In the genomic region with DNA sequence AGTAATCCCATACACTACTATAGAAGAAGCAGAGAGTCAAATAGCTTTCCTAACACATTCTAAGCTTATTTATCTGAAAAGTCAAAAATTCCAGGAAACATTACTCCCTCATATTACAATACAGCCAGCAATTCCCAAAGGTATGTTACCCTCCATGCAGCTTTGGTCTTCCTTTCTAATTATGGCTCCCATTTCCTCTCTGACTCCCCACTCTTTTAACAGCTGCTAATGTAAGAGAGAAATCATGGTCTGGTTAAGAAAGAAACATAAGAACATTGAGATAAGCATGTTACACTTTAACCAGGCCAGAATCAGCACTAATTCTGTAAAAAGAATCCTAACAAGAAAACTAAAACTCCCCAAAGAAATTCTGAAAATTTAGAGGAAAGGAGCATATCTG, we compare ENCODE assay signal across 30 cellular contexts. TPM values are rescaled to one million over a fixed set of nuclear protein-coding genes. Genes with fewer than 3 reads are reported as not detected.
DNase-seq lines count a peak whose midpoint lies in the region; ATAC-seq, FAIRE-seq and TF ChIP-seq lines count a peak whose summit lies in the region.
"Had no signal": no experiment of that assay in that cellular context is flagged by ENCODE, and none has a peak within 500 bp of the region (broad histone marks: within the 10 kb centered on the region; RNA-seq: fewer than 3 reads in every experiment).

No MANE protein-coding gene starts in this region.

- no peak for FAIRE-seq in kidney (lab: Jason Lieb, UNC)
- FAIRE-seq: frontal cortex, GM18507 had no signal

- peaks cover 31% of the 10 kb centered on the region for H4K20me1 ChIP-seq in BLaER1

- ATAC-seq in activated T-helper 17 cell treated with anti-CD3 and anti-CD28 coated beads, Interleukin-2, amount 50 U/mL, for 72 hours (replicated peaks), result no peak
- ATAC-seq in sciatic nerve (no peak), HG03520 (IDR thresholded peaks at IDR 0.05; ENCODE audit: unreplicated experiment) (no peak)
- ATAC-seq: activated T-cell treated with anti-CD3 and anti-CD28 coated beads, Interleukin-2, amount 50 U/mL, for 4 hours; Panc1; stimulated activated naive CD8-positive, alpha-beta T cell treated with anti-CD3 and anti-CD28 coated beads, Interleukin-15, Interleukin-2, amounts not matched to agents 100 U/mL and 50 U/mL, for 24 hours had no signal

- peak overlapping the region; percentile 23 for H3K27ac Mint-ChIP-seq in activated T-helper 17 cell treated with anti-CD3 and anti-CD28 coated beads, Interleukin-2, amount 50 U/mL, for 72 hours
- H3K27ac Mint-ChIP-seq: activated CD4-positive, alpha-beta T cell treated with anti-CD3 and anti-CD28 coated beads, Interleukin-2, amount 10 ng/mL, durations not matched to agents 7 days and 5 days; nephron progenitor cell had no signal

- H3K4me1 ChIP-seq in BLaER1, result peaks cover 35% of the 10 kb centered on the region
- peaks cover 52% of the 10 kb centered on the region for H3K4me1 ChIP-seq in left ventricle myocardium inferior
- H3K4me1 ChIP-seq in parathyroid adenoma, result no peaks in the 10 kb centered on the region
- H3K4me1 ChIP-seq in kidney (ENCODE audit: control insufficient read depth in 1 of 2, insufficient read depth in 1 of 2, low read depth in 1 of 2, low read length in 2 of 2), result peaks cover 0 to 4% of the 10 kb centered on the region in 2 donors
- H3K4me1 ChIP-seq: BE2C, colonic mucosa had no signal

- H3K4me3 ChIP-seq in BLaER1, result no peak overlapping the region
- no peak overlapping the region for H3K4me3 ChIP-seq in left ventricle myocardium inferior
- H3K4me3 ChIP-seq in parathyroid adenoma (ENCODE audit: low read depth, low read length), result no peak overlapping the region
- H3K4me3 ChIP-seq in kidney (ENCODE audit: low read length in 2 of 2), result no peak overlapping the region
- H3K4me3 ChIP-seq: colonic mucosa, esophagus squamous epithelium, ovary, sigmoid colon, thyroid gland had no signal

- no peak overlapping the region for H3K4me3 Mint-ChIP-seq in activated T-helper 17 cell treated with anti-CD3 and anti-CD28 coated beads, Interleukin-2, amount 50 U/mL, for 72 hours
- H3K4me3 Mint-ChIP-seq: activated CD4-positive, alpha-beta T cell treated with anti-CD3 and anti-CD28 coated beads, Interleukin-2, amount 10 ng/mL, durations not matched to agents 7 days and 5 days; activated T-cell treated with anti-CD3 and anti-CD28 coated beads, Interleukin-2, amount 50 U/mL, for 4 hours; nephron progenitor cell had no signal

- peaks cover 2% of the 10 kb centered on the region for H3K79me2 ChIP-seq in parathyroid adenoma

- H3K4me1 Mint-ChIP-seq in activated T-helper 17 cell treated with anti-CD3 and anti-CD28 coated beads, Interleukin-2, amount 50 U/mL, for 72 hours, result peaks cover 21% of the 10 kb centered on the region

- intact Hi-C loops in left ventricle myocardium inferior (cut with micrococcal nuclease), result no loop called here
- intact Hi-C loops in sciatic nerve (cut with DNase I), result no loop called here
- intact Hi-C loops in kidney (cut with DNase I), result no loop called here

- H3K36me3 ChIP-seq in BLaER1 (peaks cover 98% of the 10 kb centered on the region), left ventricle myocardium inferior (peaks cover 99% of the 10 kb centered on the region), parathyroid adenoma (ENCODE audit: control insufficient read depth, insufficient read depth, low read length) (no peaks in the 10 kb centered on the region), kidney (ENCODE audit: control insufficient read depth in 1 of 2, insufficient read depth in 2 of 2, low read length in 2 of 2) (peaks cover 25 to 51% of the 10 kb centered on the region in 2 donors)
- H3K36me3 ChIP-seq: colonic mucosa, ovary had no signal

- no peak for TF ChIP-seq CTCF in left ventricle myocardium inferior (IDR thresholded peaks at IDR 0.05; ENCODE audit: borderline replicate concordance)
- no peak for TF ChIP-seq CTCF in parathyroid adenoma (IDR thresholded peaks at IDR 0.05)
- TF ChIP-seq CTCF in kidney (IDR thresholded peaks at IDR 0.05; ENCODE audit: borderline replicate concordance, extremely low read depth, insufficient read depth), result no peak

- no peak overlapping the region for H2AFZ ChIP-seq in parathyroid adenoma

- H3K27me3 ChIP-seq in BLaER1, result no peaks in the 10 kb centered on the region
- no peaks in the 10 kb centered on the region for H3K27me3 ChIP-seq in left ventricle myocardium inferior (ENCODE audit: low read depth)
- no peaks in the 10 kb centered on the region for H3K27me3 ChIP-seq in parathyroid adenoma (ENCODE audit: control insufficient read depth, insufficient read depth, low read length)
- H3K27me3 ChIP-seq: BE2C, colonic mucosa, esophagus squamous epithelium, ovary, sigmoid colon, thyroid gland had no signal

- peaks cover 100% of the 10 kb centered on the region for H3K36me3 Mint-ChIP-seq in activated T-helper 17 cell treated with anti-CD3 and anti-CD28 coated beads, Interleukin-2, amount 50 U/mL, for 72 hours (ENCODE audit: low read depth)

- no peaks in the 10 kb centered on the region for H3K9me3 Mint-ChIP-seq in activated T-helper 17 cell treated with anti-CD3 and anti-CD28 coated beads, Interleukin-2, amount 50 U/mL, for 72 hours
- H3K9me3 Mint-ChIP-seq: activated CD4-positive, alpha-beta T cell treated with anti-CD3 and anti-CD28 coated beads, Interleukin-2, amount 10 ng/mL, durations not matched to agents 7 days and 5 days; activated T-cell treated with anti-CD3 and anti-CD28 coated beads, Interleukin-2, amount 50 U/mL, for 4 hours; nephron progenitor cell had no signal

- H3K9me3 ChIP-seq in BLaER1 (no peaks in the 10 kb centered on the region), left ventricle myocardium inferior (replicated peaks) (no peaks in the 10 kb centered on the region), parathyroid adenoma (ENCODE audit: control insufficient read depth, low read length) (no peaks in the 10 kb centered on the region), kidney (ENCODE audit: control insufficient read depth in 1 of 2, low read length in 2 of 2) (no peaks in the 10 kb centered on the region)
- H3K9me3 ChIP-seq: BE2C, colonic mucosa, esophagus squamous epithelium, ovary, sigmoid colon, thyroid gland had no signal

- no peak overlapping the region; the same call in 1 of the 2 replicates for H3K9ac ChIP-seq in BLaER1
- H3K9ac ChIP-seq in parathyroid adenoma, result no peak overlapping the region
- peak overlapping the region in 1 of 2 donors; percentile 38 for H3K9ac ChIP-seq in kidney (ENCODE audit: low read length in 2 of 2)

- DNase-seq in left ventricle myocardium inferior (no peak), sciatic nerve (ENCODE audit: low spot score) (no peak), kidney (no peak), AG08396 (ENCODE audit: low spot score) (no peak)
- DNase-seq: activated CD4-positive, alpha-beta T cell treated with anti-CD3 and anti-CD28 coated beads, Interleukin-2, amount 10 ng/mL, durations not matched to agents 7 days and 5 days; activated naive CD4-positive, alpha-beta T cell treated with Interleukin-2 at 50 U/mL for 16 hours; activated T-cell treated with anti-CD3 and anti-CD28 coated beads, Interleukin-2, amount 50 U/mL, for 4 hours; BE2C; colonic mucosa; esophagus squamous epithelium; H7; NCI-H1092 treated with DMSO at 0.1 percent for 48 hours; NCI-H1930; NCI-H524 treated with DMSO at 0.1 percent for 48 hours; nephron progenitor cell; NK-92 treated with Interleukin-12 subunit alpha and Interleukin-12 subunit beta, amount 100 ng/mL, for 24 hours; ovary; sigmoid colon; stimulated activated naive CD8-positive, alpha-beta T cell treated with anti-CD3 and anti-CD28 coated beads, Interleukin-15, Interleukin-2, amounts not matched to agents 100 U/mL and 50 U/mL, for 24 hours; SW 1271; T1000; thyroid gland; WERI-Rb-1 had no signal

- H3K4me2 ChIP-seq in BLaER1 (peak overlapping the region; percentile 19), parathyroid adenoma (ENCODE audit: low read length) (no peak overlapping the region)

- H3K27me3 Mint-ChIP-seq in activated T-helper 17 cell treated with anti-CD3 and anti-CD28 coated beads, Interleukin-2, amount 50 U/mL, for 72 hours, result no peaks in the 10 kb centered on the region
- H3K27me3 Mint-ChIP-seq: activated CD4-positive, alpha-beta T cell treated with anti-CD3 and anti-CD28 coated beads, Interleukin-2, amount 10 ng/mL, durations not matched to agents 7 days and 5 days had no signal

- H3K27ac ChIP-seq in BLaER1 (no peak overlapping the region), left ventricle myocardium inferior (replicated peaks) (peak overlapping the region; percentile 69), parathyroid adenoma (peak overlapping the region; percentile 43), kidney (ENCODE audit: low read depth in 2 of 2, low read length in 2 of 2) (peak overlapping the region in 1 of 2 donors; percentile 54)
- H3K27ac ChIP-seq: colonic mucosa, esophagus squamous epithelium, ovary, sigmoid colon, WERI-Rb-1 had no signal

RNA-seq across cellular contexts. Expression of a gene that starts 6.8 kb away (rescaled TPM):
- total RNA-seq in activated T-helper 17 cell treated with anti-CD3 and anti-CD28 coated beads, Interleukin-2, amount 50 U/mL, for 72 hours, result 10 to 100 TPM; 46.9 to 72.6 TPM
- 6.5 TPM for total RNA-seq in left ventricle myocardium inferior
- 37.7 TPM for total RNA-seq in sciatic nerve
- 35.5 TPM for total RNA-seq in kidney
- 11.7 TPM for polyA plus RNA-seq in kidney (ENCODE audit: insufficient read depth, low read depth, low replicate concordance)
